Comparison of ENCODE assay signal across 10 cellular contexts in genomic region chr1:194289569-194290266, GRCh38.
DNase-seq lines count a peak whose midpoint lies in the region; ATAC-seq lines count a peak whose summit lies in the region.
"Had no signal": no experiment of that assay in that cellular context is flagged by ENCODE, and none has a peak within 500 bp of the region (broad histone marks: within the 10 kb centered on the region; RNA-seq: fewer than 3 reads in every experiment).

No MANE protein-coding gene starts in this region.

- H3K36me3 Mint-ChIP-seq in activated T-cell treated with anti-CD3 and anti-CD28 coated beads, Interleukin-2, amount 50 U/mL, for 4 hours (ENCODE audit: insufficient read depth), result no peaks in the 10 kb centered on the region

- peaks cover 37% of the 10 kb centered on the region for H3K4me1 Mint-ChIP-seq in activated T-cell treated with anti-CD3 and anti-CD28 coated beads, Interleukin-2, amount 50 U/mL, for 4 hours (ENCODE audit: low read depth)

- H3K36me3 ChIP-seq in BLaER1 treated with 17β-estradiol and CSF1 and Interleukin-3, amounts not matched to agents 10 nM and 100 nM, result no peaks in the 10 kb centered on the region
- no peaks in the 10 kb centered on the region for H3K36me3 ChIP-seq in thymus (ENCODE audit: control insufficient read depth, insufficient read depth)
- H3K36me3 ChIP-seq: thoracic aorta had no signal

- WGBS in thymus, result 61% methylated on average over 6 of the region's 6 CpGs

- H3K27ac ChIP-seq in BLaER1 treated with 17β-estradiol and CSF1 and Interleukin-3, amounts not matched to agents 10 nM and 100 nM, result no peak overlapping the region
- peak overlapping the region; percentile 78 for H3K27ac ChIP-seq in thymus (ENCODE audit: low read depth)
- H3K27ac ChIP-seq: thoracic aorta had no signal

- peak; percentile 96 for ATAC-seq in GM19468 (IDR thresholded peaks at IDR 0.05; ENCODE audit: extremely low read depth, unreplicated experiment)
- peak; percentile 94 for ATAC-seq in HG03520 (IDR thresholded peaks at IDR 0.05; ENCODE audit: unreplicated experiment)
- peak; percentile 87 to 95 for ATAC-seq in activated T-cell treated with anti-CD3 and anti-CD28 coated beads, Interleukin-2, amount 50 U/mL, for 4 hours

- peak overlapping the region; percentile 66 for H3K4me3 Mint-ChIP-seq in activated T-cell treated with anti-CD3 and anti-CD28 coated beads, Interleukin-2, amount 50 U/mL, for 4 hours
- H3K4me3 Mint-ChIP-seq: T-helper 1 cell treated with Interleukin-12 subunit alpha and Interleukin-12 subunit beta and Interleukin-4 antibody, amounts not matched to agents 30 μg/mL and 1 μg/mL, for 36 hours had no signal

- peak overlapping the region in 6 of 11 experiments; percentile 1 to 45 (median 24); a peak in 9 of 22 replicates for H3K4me2 ChIP-seq in BLaER1 treated with 17β-estradiol and CSF1 and Interleukin-3, amounts not matched to agents 10 nM and 100 nM

- H3K9ac ChIP-seq in BLaER1 treated with 17β-estradiol and CSF1 and Interleukin-3, amounts not matched to agents 10 nM and 100 nM, result no peak overlapping the region

- no peaks in the 10 kb centered on the region for H3K27me3 ChIP-seq in BLaER1 treated with 17β-estradiol and CSF1 and Interleukin-3, amounts not matched to agents 10 nM and 100 nM
- no peaks in the 10 kb centered on the region for H3K27me3 ChIP-seq in thymus (ENCODE audit: control insufficient read depth, insufficient read depth)

- no peaks in the 10 kb centered on the region for H3K9me3 Mint-ChIP-seq in activated T-cell treated with anti-CD3 and anti-CD28 coated beads, Interleukin-2, amount 50 U/mL, for 4 hours
- H3K9me3 Mint-ChIP-seq: T-helper 1 cell treated with Interleukin-12 subunit alpha and Interleukin-12 subunit beta and Interleukin-4 antibody, amounts not matched to agents 30 μg/mL and 1 μg/mL, for 36 hours had no signal

- DNase-seq in activated T-cell treated with anti-CD3 and anti-CD28 coated beads, Interleukin-2, amount 50 U/mL, for 4 hours, result peak; percentile 21
- DNase-seq in NCI-H510A treated with DMSO at 0.1 percent for 48 hours (lab: John Stamatoyannopoulos, UW), result no peak
- DNase-seq in T1000 (lab: John Stamatoyannopoulos, UW), result no peak
- DNase-seq in NCI-H345 (lab: John Stamatoyannopoulos, UW), result no peak

- H4K20me1 ChIP-seq in BLaER1 treated with 17β-estradiol and CSF1 and Interleukin-3, amounts not matched to agents 10 nM and 100 nM, result no peaks in the 10 kb centered on the region

- no peaks in the 10 kb centered on the region for H3K27me3 Mint-ChIP-seq in activated T-cell treated with anti-CD3 and anti-CD28 coated beads, Interleukin-2, amount 50 U/mL, for 4 hours (ENCODE audit: low read depth)

- H3K4me3 ChIP-seq in BLaER1 treated with 17β-estradiol and CSF1 and Interleukin-3, amounts not matched to agents 10 nM and 100 nM, result no peak overlapping the region
- peak overlapping the region; percentile 30 for H3K4me3 ChIP-seq in thymus (ENCODE audit: low read length)
- H3K4me3 ChIP-seq: thoracic aorta had no signal

- no peaks in the 10 kb centered on the region for H3K9me3 ChIP-seq in BLaER1 treated with 17β-estradiol and CSF1 and Interleukin-3, amounts not matched to agents 10 nM and 100 nM (replicated peaks in 1 of 11)
- no peaks in the 10 kb centered on the region for H3K9me3 ChIP-seq in thymus (ENCODE audit: control insufficient read depth)
- H3K9me3 ChIP-seq: thoracic aorta had no signal

- H3K4me1 ChIP-seq in BLaER1 treated with 17β-estradiol and CSF1 and Interleukin-3, amounts not matched to agents 10 nM and 100 nM, result peaks cover 0 to 9% (median 7%) of the 10 kb centered on the region in 10 experiments; a peak in 9 of 20 replicates
- H3K4me1 ChIP-seq in thymus (ENCODE audit: control insufficient read depth, insufficient read depth, low read length), result peaks cover 5% of the 10 kb centered on the region
